6 cellular contexts compared by ENCODE assay signal in genomic region chr7:158175779-158176178, GRCh38.
"Had no signal": no experiment of that assay in that cellular context is flagged by ENCODE, and none has a peak within 500 bp of the region (broad histone marks: within the 10 kb centered on the region; RNA-seq: fewer than 3 reads in every experiment).

No MANE protein-coding gene starts in this region.

- H3K4me2 ChIP-seq: GM23338 had no signal

- DNase-seq: H9, HFFc6, IMR-90, KBM-7 had no signal

- H2AFZ ChIP-seq: GM23338 had no signal

- ATAC-seq: GM23338, HCT116 had no signal

- H3K4me1 Mint-ChIP-seq: GM23338, H9 had no signal

- H3K4me3 ChIP-seq: GM23338 had no signal

- H3K4me3 Mint-ChIP-seq: GM23338, H9, HFFc6 had no signal

- H3K27ac Mint-ChIP-seq: GM23338, HFFc6 had no signal
